17 cellular contexts compared by ENCODE assay signal in the genomic region with DNA sequence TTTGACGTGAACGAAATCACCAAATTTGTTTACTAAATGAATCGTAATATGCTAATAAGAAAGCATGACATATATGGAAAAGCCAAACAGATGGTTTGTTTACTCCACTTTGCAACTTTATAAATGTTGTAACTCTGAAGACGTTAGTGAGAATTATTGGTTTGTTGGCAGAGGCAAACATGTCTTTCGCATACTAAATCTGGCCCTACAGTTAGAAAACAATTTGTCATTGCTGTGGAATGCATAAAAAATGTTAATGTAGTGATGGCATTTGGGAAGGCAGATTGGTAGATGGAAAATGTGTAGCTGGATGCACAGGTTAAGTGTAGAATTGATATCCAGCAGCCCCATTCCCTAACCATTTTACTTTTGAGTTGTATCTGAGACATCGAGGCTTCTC.
A peak's percentile ranks its signal among the peaks of the same experiment; 100 is the strongest.
DNase-seq lines count a peak whose midpoint lies in the region; ATAC-seq and TF ChIP-seq lines count a peak whose summit lies in the region.
"Had no signal": no experiment of that assay in that cellular context is flagged by ENCODE, and none has a peak within 500 bp of the region (broad histone marks: within the 10 kb centered on the region; RNA-seq: fewer than 3 reads in every experiment).

No MANE protein-coding gene starts in this region.

- TF ChIP-seq CTCF in omental fat pad (IDR thresholded peaks at IDR 0.05), result no peak

- ATAC-seq in omental fat pad (ENCODE audit: low FRiP score) (peak; percentile 55), GM19324 (IDR thresholded peaks at IDR 0.05; ENCODE audit: low FRiP score, unreplicated experiment) (no peak)
- ATAC-seq: esophagus mucosa, Right ventricle myocardium inferior had no signal

- DNase-seq in GM03348 (ENCODE audit: low spot score) (peak; percentile 31), RPMI7951 (ENCODE audit: low read depth) (peak; percentile 58), fibroblast of gingiva (ENCODE audit: low read depth) (peak; percentile 81), omental fat pad (ENCODE audit: low spot score) (no peak), hypothalamus (lab: John Stamatoyannopoulos, UW) (no peak), NCI-H2227 (lab: John Stamatoyannopoulos, UW; ENCODE audit: unreplicated experiment) (no peak), Kasumi-1 (lab: John Stamatoyannopoulos, UW) (no peak)
- DNase-seq: activated CD4-positive, alpha-beta T cell treated with anti-CD3 and anti-CD28 coated beads, Interleukin-2, amount 50 U/mL, for 1 hour; activated T-cell treated with anti-CD3 and anti-CD28 coated beads, Interleukin-2, amount 50 U/mL, for 24 hours; cortex of kidney; DMS153; posterior cingulate gyrus; stimulated activated CD4-positive, alpha-beta T cell treated with anti-CD3 and anti-CD28 coated beads, Interleukin-15, amount 100 ng/mL, for 24 hours; T-helper 9 cell had no signal

Comparison
In these comparisons a context has a peak if more than half of its experiments do, and no peak if none do; other contexts are left out.
1. DNase-seq: peak in GM03348 (single experiment), RPMI7951 (single experiment) and fibroblast of gingiva (single experiment); none in omental fat pad (single experiment), hypothalamus (0 of 51), NCI-H2227 (single experiment) and Kasumi-1 (0 of 2).